8 cellular contexts compared by ENCODE assay signal in genomic region chr6:111823831-111824607, GRCh38. TPM values are rescaled to one million over a fixed set of nuclear protein-coding genes. Genes with fewer than 3 reads are reported as not detected.
DNase-seq lines count a peak whose midpoint lies in the region; ATAC-seq, FAIRE-seq and TF ChIP-seq lines count a peak whose summit lies in the region.

No MANE protein-coding gene starts in this region.

- H3K27ac Mint-ChIP-seq in CD4-positive, alpha-beta memory T cell: peak overlapping the region; percentile 67 to 95 (median 87)
- H3K27ac Mint-ChIP-seq in naive thymus-derived CD8-positive, alpha-beta T cell: peak overlapping the region; percentile 17 to 93 (median 81)

- peaks cover 64 to 82% (median 70%) of the 10 kb centered on the region in 4 donors for H3K4me1 Mint-ChIP-seq in CD4-positive, alpha-beta memory T cell
- H3K4me1 Mint-ChIP-seq in naive thymus-derived CD8-positive, alpha-beta T cell: peaks cover 37 to 78% (median 63%) of the 10 kb centered on the region in 4 donors

- H3K27ac ChIP-seq in CD4-positive, alpha-beta memory T cell (ENCODE audit: low read depth, low read length): peak overlapping the region; percentile 49
- H3K27ac ChIP-seq in brain microvascular endothelial cell (peak overlapping the region; percentile 77), small intestine (ENCODE audit: low read depth in 1 of 2, low read length in 1 of 2) (peak overlapping the region in 1 of 2 donors; percentile 3)

- H3K9me3 Mint-ChIP-seq in CD4-positive, alpha-beta memory T cell: no peaks in the 10 kb centered on the region
- H3K9me3 Mint-ChIP-seq in naive thymus-derived CD8-positive, alpha-beta T cell: no peaks in the 10 kb centered on the region

- H3K27me3 Mint-ChIP-seq in CD4-positive, alpha-beta memory T cell: no peaks in the 10 kb centered on the region
- H3K27me3 Mint-ChIP-seq in naive thymus-derived CD8-positive, alpha-beta T cell: no peaks in the 10 kb centered on the region

- CTCF ChIA-PET in CD4-positive, alpha-beta memory T cell (lab: Charles Lee; ENCODE audit: partially characterized antibody): interaction anchor here (0.9 to 4.4 kb wide), 12 partner anchors 9 to 101 kb away, joined by 3 to 15 read pairs (median 6); partner anchors contain the start of gene FYN

- peaks cover 76% of the 10 kb centered on the region for H3K4me1 ChIP-seq in CD4-positive, alpha-beta memory T cell (ENCODE audit: insufficient read depth, low read length)
- no peaks in the 10 kb centered on the region for H3K4me1 ChIP-seq in small intestine (ENCODE audit: control insufficient read depth in 2 of 2, insufficient read depth in 1 of 2, low read depth in 1 of 2, low read length in 1 of 2)

- POLR2A ChIA-PET in CD4-positive, alpha-beta memory T cell (lab: Charles Lee; ENCODE audit: partially characterized antibody): interaction anchor here (1.0 to 5.9 kb wide), 27 partner anchors 9 to 168 kb away, joined by 3 to 47 read pairs (median 5); no protein-coding TSS in a partner anchor
- POLR2A ChIA-PET in naive thymus-derived CD8-positive, alpha-beta T cell (lab: Charles Lee): interaction anchor here (0.7 to 1.8 kb wide), 5 partner anchors 15 to 220 kb away, joined by 3 to 5 read pairs (median 3); no protein-coding TSS in a partner anchor

- H3K4me3 ChIP-seq in CD4-positive, alpha-beta memory T cell (ENCODE audit: low read length in 2 of 2): no peak overlapping the region
- H3K4me3 ChIP-seq in brain microvascular endothelial cell (ENCODE audit: low read depth, low read length) (peak overlapping the region; percentile 22), small intestine (ENCODE audit: low read depth in 1 of 2, low read length in 2 of 2) (no peak overlapping the region)

- WGBS in small intestine, 3 donors: 40 to 60% (median 50%) methylated on average over 4 of the region's 4 CpGs

- no peaks in the 10 kb centered on the region for H3K27me3 ChIP-seq in CD4-positive, alpha-beta memory T cell (ENCODE audit: insufficient read depth, low read length)
- H3K27me3 ChIP-seq in brain microvascular endothelial cell (replicated peaks): no peaks in the 10 kb centered on the region
- no peaks in the 10 kb centered on the region for H3K27me3 ChIP-seq in small intestine (ENCODE audit: control insufficient read depth in 2 of 2, insufficient read depth in 2 of 2, low read length in 2 of 2)

- H3K4me3 Mint-ChIP-seq in CD4-positive, alpha-beta memory T cell: peak overlapping the region; percentile 4 to 75 (median 58)
- H3K4me3 Mint-ChIP-seq in naive thymus-derived CD8-positive, alpha-beta T cell: peak overlapping the region in 7 of 10 donors; percentile 5 to 79 (median 22)

- peaks cover 6 to 12% of the 10 kb centered on the region in 2 donors for H3K36me3 Mint-ChIP-seq in CD4-positive, alpha-beta memory T cell
- peaks cover 0 to 12% (median 7%) of the 10 kb centered on the region in 3 donors for H3K36me3 Mint-ChIP-seq in naive thymus-derived CD8-positive, alpha-beta T cell

- no peak for FAIRE-seq in small intestine (lab: Jason Lieb, UNC)

- no peak for TF ChIP-seq CTCF in brain microvascular endothelial cell (IDR thresholded peaks at IDR 0.05; ENCODE audit: low read depth, low read length, missing control alignments)

- intact Hi-C loops in CD4-positive, alpha-beta memory T cell (cut with micrococcal nuclease): loop anchor here (1.0 to 2.0 kb wide), 2 partner anchors 13 kb away; no protein-coding TSS in a partner anchor

- no peaks in the 10 kb centered on the region for H3K9me3 ChIP-seq in CD4-positive, alpha-beta memory T cell (ENCODE audit: control insufficient read depth in 1 of 2, low read length in 2 of 2)
- no peaks in the 10 kb centered on the region for H3K9me3 ChIP-seq in small intestine (ENCODE audit: control insufficient read depth, low read depth)

- ATAC-seq in HG03432 (IDR thresholded peaks at IDR 0.05; ENCODE audit: unreplicated experiment) (peak; percentile 20), GM18870 (IDR thresholded peaks at IDR 0.05; ENCODE audit: unreplicated experiment) (no peak)
- peak; percentile 79 to 84 for ATAC-seq in naive thymus-derived CD8-positive, alpha-beta T cell

- in situ Hi-C loops in brain microvascular endothelial cell (cut with HindIII; ENCODE audit: low pct_ligation_motif_present, low sequenced_read_pairs): no loop called here

- no peaks in the 10 kb centered on the region for H3K36me3 ChIP-seq in CD4-positive, alpha-beta memory T cell (ENCODE audit: insufficient read depth, low read length)
- H3K36me3 ChIP-seq in brain microvascular endothelial cell (replicated peaks) (no peaks in the 10 kb centered on the region), small intestine (ENCODE audit: control insufficient read depth in 2 of 2, insufficient read depth in 2 of 2, low read length in 2 of 2) (no peaks in the 10 kb centered on the region)

- DNase-seq in CD4-positive, alpha-beta memory T cell: peak in 1 of 5 donors; percentile 73
- DNase-seq in brain microvascular endothelial cell: peak; percentile 78
- DNase-seq in naive thymus-derived CD8-positive, alpha-beta T cell: peak in 1 of 10 donors; percentile 27
- no peak for DNase-seq in stimulated activated CD8-positive, alpha-beta memory T cell treated with anti-CD3 and anti-CD28 coated beads, Interleukin-4, amount 100 ng/mL, for 48 hours
- no peak for DNase-seq in small intestine
- no peak for DNase-seq in NCI-H69 (lab: John Stamatoyannopoulos, UW)

RNA-seq across cellular contexts. Expression of gene FYN, which starts 49.2 kb away (rescaled TPM):
- total RNA-seq in CD4-positive, alpha-beta memory T cell: 100 to 1,000 TPM; 664 to 713 TPM
- polyA plus RNA-seq in CD4-positive, alpha-beta memory T cell: 100 to 1,000 TPM; 338 to 463 TPM
- total RNA-seq in naive thymus-derived CD8-positive, alpha-beta T cell: 100 to 1,000 TPM; 521 to 531 TPM
- 100 to 1,000 TPM; 159 to 317 (median 317) TPM for polyA plus RNA-seq in naive thymus-derived CD8-positive, alpha-beta T cell
- 10 to 100 TPM; 17.9 to 33.8 (median 27.1) TPM for polyA plus RNA-seq in small intestine

Comparison
In these comparisons a context has a peak if more than half of its experiments do, and no peak if none do; other contexts are left out.
1. RNA of gene FYN, which starts 49.2 kb away (polyA plus RNA-seq): 338 to 463 TPM in CD4-positive, alpha-beta memory T cell and 159 to 317 TPM in naive thymus-derived CD8-positive, alpha-beta T cell; 17.9 to 33.8 TPM in small intestine; every median in the first group is over 4 times any median in the second.